ENCODE assay signal across 27 cellular contexts in genomic region chr2:116692988-116693387, GRCh38.
"Had no signal": no experiment of that assay in that cellular context is flagged by ENCODE, and none has a peak within 500 bp of the region (broad histone marks: within the 10 kb centered on the region; RNA-seq: fewer than 3 reads in every experiment).

No MANE protein-coding gene starts in this region.

- H3K27me3 ChIP-seq: ascending aorta, breast epithelium, cardiac muscle cell, colonic mucosa had no signal

- ATAC-seq: activated CD4-positive, alpha-beta T cell treated with anti-CD3 and anti-CD28 coated beads for 36 hours; activated naive CD4-positive, alpha-beta T cell treated with anti-CD3 and anti-CD28 coated beads, Interleukin-2, amount 50 U/mL, for 72 hours; activated T-cell treated with anti-CD3 and anti-CD28 coated beads, Interleukin-2, amount 50 U/mL, for 72 hours; esophagus mucosa had no signal

- H3K36me3 Mint-ChIP-seq: activated naive CD4-positive, alpha-beta T cell treated with anti-CD3 and anti-CD28 coated beads, Interleukin-2, amount 10 ng/mL, durations not matched to agents 7 days and 5 days; activated naive CD4-positive, alpha-beta T cell treated with anti-CD3 and anti-CD28 coated beads, Interleukin-2, amount 50 U/mL, for 72 hours; activated naive CD8-positive, alpha-beta T cell treated with anti-CD3 and anti-CD28 coated beads, Interleukin-2, amount 10 ng/mL, durations not matched to agents 7 days and 5 days; brain had no signal

- H3K4me1 ChIP-seq: ascending aorta, breast epithelium, colonic mucosa had no signal

- H3K9me3 ChIP-seq: ascending aorta, colonic mucosa had no signal

- H3K27ac ChIP-seq: ascending aorta, breast epithelium, cardiac muscle cell, colonic mucosa had no signal

- H3K4me1 Mint-ChIP-seq: activated CD4-positive, alpha-beta memory T cell treated with anti-CD3 and anti-CD28 coated beads, Interleukin-2, amount 10 ng/mL, durations not matched to agents 7 days and 5 days; activated CD4-positive, alpha-beta T cell treated with anti-CD3 and anti-CD28 coated beads for 36 hours; activated CD4-positive, alpha-beta T cell treated with anti-CD3 and anti-CD28 coated beads, Interleukin-2, amount 10 ng/mL, durations not matched to agents 7 days and 5 days; activated naive CD4-positive, alpha-beta T cell treated with anti-CD3 and anti-CD28 coated beads, Interleukin-2, amount 10 ng/mL, durations not matched to agents 7 days and 5 days; activated naive CD8-positive, alpha-beta T cell treated with anti-CD3 and anti-CD28 coated beads, Interleukin-2, amount 10 ng/mL, durations not matched to agents 7 days and 5 days had no signal

- H3K4me3 ChIP-seq: ascending aorta, breast epithelium, cardiac muscle cell, colonic mucosa had no signal

- H3K36me3 ChIP-seq: ascending aorta, breast epithelium, cardiac muscle cell, colonic mucosa had no signal

- H3K9me3 Mint-ChIP-seq: activated CD4-positive, alpha-beta memory T cell treated with anti-CD3 and anti-CD28 coated beads, Interleukin-2, amount 10 ng/mL, durations not matched to agents 7 days and 5 days; activated naive CD4-positive, alpha-beta T cell treated with anti-CD3 and anti-CD28 coated beads, Interleukin-2, amount 10 ng/mL, durations not matched to agents 7 days and 5 days; activated naive CD4-positive, alpha-beta T cell treated with anti-CD3 and anti-CD28 coated beads, Interleukin-2, amount 50 U/mL, for 72 hours; activated naive CD8-positive, alpha-beta T cell treated with anti-CD3 and anti-CD28 coated beads, Interleukin-2, amount 10 ng/mL, durations not matched to agents 7 days and 5 days had no signal

- H3K4me3 Mint-ChIP-seq: activated CD4-positive, alpha-beta memory T cell treated with anti-CD3 and anti-CD28 coated beads, Interleukin-2, amount 10 ng/mL, durations not matched to agents 7 days and 5 days; activated CD4-positive, alpha-beta T cell treated with anti-CD3 and anti-CD28 coated beads for 36 hours; activated CD4-positive, alpha-beta T cell treated with anti-CD3 and anti-CD28 coated beads, Interleukin-2, amount 10 ng/mL, durations not matched to agents 7 days and 5 days; activated naive CD4-positive, alpha-beta T cell treated with anti-CD3 and anti-CD28 coated beads, Interleukin-2, amount 10 ng/mL, durations not matched to agents 7 days and 5 days; activated naive CD8-positive, alpha-beta T cell treated with anti-CD3 and anti-CD28 coated beads, Interleukin-2, amount 10 ng/mL, durations not matched to agents 7 days and 5 days; activated T-cell treated with anti-CD3 and anti-CD28 coated beads, Interleukin-2, amount 50 U/mL, for 24 hours; activated T-cell treated with anti-CD3 and anti-CD28 coated beads, Interleukin-2, amount 50 U/mL, for 72 hours; brain had no signal

- H3K27ac Mint-ChIP-seq: activated CD4-positive, alpha-beta memory T cell treated with anti-CD3 and anti-CD28 coated beads, Interleukin-2, amount 10 ng/mL, durations not matched to agents 7 days and 5 days; activated CD4-positive, alpha-beta T cell treated with anti-CD3 and anti-CD28 coated beads for 36 hours; activated CD4-positive, alpha-beta T cell treated with anti-CD3 and anti-CD28 coated beads, Interleukin-2, amount 10 ng/mL, durations not matched to agents 7 days and 5 days; activated naive CD4-positive, alpha-beta T cell treated with anti-CD3 and anti-CD28 coated beads, Interleukin-2, amount 10 ng/mL, durations not matched to agents 7 days and 5 days; activated naive CD4-positive, alpha-beta T cell treated with anti-CD3 and anti-CD28 coated beads, Interleukin-2, amount 50 U/mL, for 72 hours; activated naive CD8-positive, alpha-beta T cell treated with anti-CD3 and anti-CD28 coated beads, Interleukin-2, amount 10 ng/mL, durations not matched to agents 7 days and 5 days; activated T-cell treated with anti-CD3 and anti-CD28 coated beads, Interleukin-2, amount 50 U/mL, for 24 hours; activated T-cell treated with anti-CD3 and anti-CD28 coated beads, Interleukin-2, amount 50 U/mL, for 72 hours; brain had no signal

- DNase-seq: activated CD4-positive, alpha-beta memory T cell treated with anti-CD3 and anti-CD28 coated beads, Interleukin-2, amount 10 ng/mL, durations not matched to agents 7 days and 5 days; activated CD4-positive, alpha-beta T cell treated with anti-CD3 and anti-CD28 coated beads for 36 hours; activated CD4-positive, alpha-beta T cell treated with anti-CD3 and anti-CD28 coated beads, Interleukin-2, amount 10 ng/mL, durations not matched to agents 7 days and 5 days; activated CD4-positive, alpha-beta T cell treated with anti-CD3 and anti-CD28 coated beads, Interleukin-2, amount 50 U/mL, for 4 hours; activated CD4-positive, CD25-positive, alpha-beta regulatory T cell; activated CD4-positive, CD25-positive, alpha-beta regulatory T cell treated with anti-CD3 and anti-CD28 coated beads, Interleukin-2, amount 50 U/mL, for 72 hours; activated CD8-positive, alpha-beta memory T cell treated with anti-CD3 and anti-CD28 coated beads, Interleukin-2, amount 50 U/mL, for 48 hours; activated gamma-delta T cell; activated naive CD4-positive, alpha-beta T cell; activated naive CD4-positive, alpha-beta T cell treated with anti-CD3 and anti-CD28 coated beads, Interleukin-2, amount 10 ng/mL, durations not matched to agents 7 days and 5 days; activated naive CD8-positive, alpha-beta T cell treated with anti-CD3 and anti-CD28 coated beads, Interleukin-2, amount 10 ng/mL, durations not matched to agents 7 days and 5 days; activated T-cell treated with anti-CD3 and anti-CD28 coated beads for 4 hours; activated T-cell treated with anti-CD3 and anti-CD28 coated beads, Interleukin-2, amount 50 U/mL, for 24 hours; activated T-cell treated with anti-CD3 and anti-CD28 coated beads, Interleukin-2, amount 50 U/mL, for 72 hours; central memory CD4-positive, alpha-beta T cell; cerebellar nuclear complex; colonic mucosa; effector CD8-positive, alpha-beta T cell; foreskin fibroblast; head of caudate nucleus; T-helper 2 cell had no signal

- H3K27me3 Mint-ChIP-seq: activated CD4-positive, alpha-beta memory T cell treated with anti-CD3 and anti-CD28 coated beads, Interleukin-2, amount 10 ng/mL, durations not matched to agents 7 days and 5 days; activated CD4-positive, alpha-beta T cell treated with anti-CD3 and anti-CD28 coated beads for 36 hours; activated CD4-positive, alpha-beta T cell treated with anti-CD3 and anti-CD28 coated beads, Interleukin-2, amount 10 ng/mL, durations not matched to agents 7 days and 5 days; activated naive CD4-positive, alpha-beta T cell treated with anti-CD3 and anti-CD28 coated beads, Interleukin-2, amount 10 ng/mL, durations not matched to agents 7 days and 5 days; activated naive CD8-positive, alpha-beta T cell treated with anti-CD3 and anti-CD28 coated beads, Interleukin-2, amount 10 ng/mL, durations not matched to agents 7 days and 5 days; activated T-cell treated with anti-CD3 and anti-CD28 coated beads, Interleukin-2, amount 50 U/mL, for 24 hours; brain had no signal
